ENCODE assay signal across 35 cellular contexts in genomic region chr10:129360046-129360445, GRCh38.
"Had no signal": no experiment of that assay in that cellular context is flagged by ENCODE, and none has a peak within 500 bp of the region (broad histone marks: within the 10 kb centered on the region; RNA-seq: fewer than 3 reads in every experiment).

No MANE protein-coding gene starts in this region.

- H3K4me2 ChIP-seq: KMS-11 had no signal

- H3K36me3 ChIP-seq: MG63 had no signal

- DNase-seq: Karpas-422, Kasumi-1, KBM-7, KG1, MG63, MM.1S, MV-4-11, NCI-H1048, NCI-H1092, NCI-H1092 treated with DMSO at 0.1 percent for 48 hours, NCI-H1105, NCI-H1105 treated with DMSO at 0.1 percent for 48 hours, NCI-H1417, NCI-H1417 treated with DMSO at 0.1 percent for 48 hours, NCI-H1436, NCI-H1436 treated with DMSO at 0.1 percent for 48 hours, NCI-H146, NCI-H1694, NCI-H1694 treated with DMSO at 0.1 percent for 48 hours, NCI-H187, NCI-H187 treated with DMSO at 0.1 percent for 48 hours, NCI-H1930, NCI-H2029, NCI-H2029 treated with DMSO at 0.1 percent for 48 hours, NCI-H2081, NCI-H2081 treated with DMSO at 0.1 percent for 48 hours, NCI-H2107, NCI-H2171, NCI-H2171 treated with DMSO at 0.1 percent for 48 hours, NCI-H2227 treated with DMSO at 0.1 percent for 48 hours, NCI-H226, NCI-H345, NCI-H446, NCI-H446 treated with DMSO at 0.1 percent for 48 hours had no signal

- H3K4me3 ChIP-seq: MG63 had no signal

- H3K9ac ChIP-seq: KMS-11 had no signal

- H3K27ac ChIP-seq: KMS-11 had no signal

- H3K9me3 ChIP-seq: MG63 had no signal

- H3K27me3 ChIP-seq: MG63 had no signal
